In the genomic region with DNA sequence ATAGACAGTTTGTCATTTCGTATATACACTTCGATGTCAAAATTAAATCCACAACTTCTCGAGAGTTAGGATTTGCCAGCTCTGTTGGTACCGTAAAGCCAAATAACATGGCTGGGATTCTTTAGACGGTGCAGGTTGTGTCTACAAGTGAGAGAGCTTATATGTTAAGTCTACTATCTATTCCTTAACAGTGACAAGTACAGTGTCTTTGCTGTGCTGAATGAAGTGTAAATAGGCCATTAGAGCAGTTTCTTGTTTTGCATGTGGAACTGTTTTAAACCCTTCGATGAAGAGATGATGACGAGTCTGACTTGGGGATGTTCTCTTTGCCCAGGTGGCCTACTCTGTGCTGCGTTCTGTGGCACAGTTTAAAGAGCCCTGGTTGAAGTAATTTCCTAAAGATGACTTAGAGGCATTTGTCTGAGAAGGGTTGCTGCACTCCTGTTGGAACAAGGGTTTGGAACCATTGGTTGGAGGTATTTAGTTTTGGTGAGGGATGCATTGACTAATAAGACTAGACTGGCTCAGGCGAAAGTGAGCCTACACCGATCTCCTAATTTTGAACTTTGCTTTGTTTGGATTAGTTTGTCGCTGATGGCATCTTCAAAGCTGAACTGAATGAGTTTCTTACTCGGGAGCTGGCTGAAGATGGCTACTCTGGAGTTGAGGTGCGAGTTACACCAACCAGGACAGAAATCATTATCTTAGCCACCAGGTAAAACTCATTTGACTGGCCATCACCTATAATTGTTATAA, we compare ENCODE assay signal across 8 cellular contexts. TPM values are rescaled to one million over a fixed set of nuclear protein-coding genes. Genes with fewer than 3 reads are reported as not detected.
A peak's percentile ranks its signal among the peaks of the same experiment; 100 is the strongest.
DNase-seq lines count a peak whose midpoint lies in the region; ATAC-seq and TF ChIP-seq lines count a peak whose summit lies in the region.

No MANE protein-coding gene starts in this region.

- H3K9me3 ChIP-seq in heart left ventricle: no peaks in the 10 kb centered on the region

- peaks cover 4 to 49% (median 44%) of the 10 kb centered on the region in 9 donors for H3K36me3 ChIP-seq in heart left ventricle

- peaks cover 46% of the 10 kb centered on the region for H3K36me3 Mint-ChIP-seq in activated naive CD4-positive, alpha-beta T cell treated with anti-CD3 and anti-CD28 coated beads, Interleukin-2, amount 50 U/mL, for 24 hours
- peaks cover 61% of the 10 kb centered on the region for H3K36me3 Mint-ChIP-seq in activated T-helper 2 cell treated with anti-CD3 and anti-CD28 coated beads, Interferon-gamma antibody, Interleukin-2, Interleukin-4, amounts not matched to agents 10 μg/mL and 5 μg/mL and 100 μg/mL, durations not matched to agents 14 hours and 24 hours and 36 hours (ENCODE audit: low read depth)

- WGBS in heart left ventricle, 4 donors: 12 to 21% (median 17%) methylated on average over 13 of the region's 13 CpGs

- H3K9me3 Mint-ChIP-seq in activated naive CD4-positive, alpha-beta T cell treated with anti-CD3 and anti-CD28 coated beads, Interleukin-2, amount 50 U/mL, for 24 hours: no peaks in the 10 kb centered on the region
- H3K9me3 Mint-ChIP-seq in activated T-helper 2 cell treated with anti-CD3 and anti-CD28 coated beads, Interferon-gamma antibody, Interleukin-2, Interleukin-4, amounts not matched to agents 10 μg/mL and 5 μg/mL and 100 μg/mL, durations not matched to agents 14 hours and 24 hours and 36 hours: no peaks in the 10 kb centered on the region

- no peak for DNase-seq in activated naive CD4-positive, alpha-beta T cell (lab: John Stamatoyannopoulos, UW)
- no peak for DNase-seq in activated T-helper 2 cell treated with anti-CD3 and anti-CD28 coated beads, Interferon-gamma antibody, Interleukin-2, Interleukin-4, amounts not matched to agents 10 μg/mL and 5 μg/mL and 100 μg/mL, durations not matched to agents 14 hours and 24 hours and 36 hours (ENCODE audit: low spot score)
- DNase-seq in heart left ventricle: no peak
- DNase-seq in retina: peak; percentile 45
- DNase-seq in GM19238 (ENCODE audit: insufficient read length, low spot score): no peak

- H3K4me1 Mint-ChIP-seq in activated naive CD4-positive, alpha-beta T cell treated with anti-CD3 and anti-CD28 coated beads, Interleukin-2, amount 50 U/mL, for 24 hours: peaks cover 38% of the 10 kb centered on the region
- H3K4me1 Mint-ChIP-seq in activated T-helper 2 cell treated with anti-CD3 and anti-CD28 coated beads, Interferon-gamma antibody, Interleukin-2, Interleukin-4, amounts not matched to agents 10 μg/mL and 5 μg/mL and 100 μg/mL, durations not matched to agents 14 hours and 24 hours and 36 hours (ENCODE audit: low read depth): peaks cover 39% of the 10 kb centered on the region

- TF ChIP-seq CTCF in heart left ventricle (IDR thresholded peaks at IDR 0.05): no peak

- peak overlapping the region; percentile 97 for H3K27ac Mint-ChIP-seq in activated naive CD4-positive, alpha-beta T cell treated with anti-CD3 and anti-CD28 coated beads, Interleukin-2, amount 50 U/mL, for 24 hours
- peak overlapping the region; percentile 98 for H3K27ac Mint-ChIP-seq in activated T-helper 2 cell treated with anti-CD3 and anti-CD28 coated beads, Interferon-gamma antibody, Interleukin-2, Interleukin-4, amounts not matched to agents 10 μg/mL and 5 μg/mL and 100 μg/mL, durations not matched to agents 14 hours and 24 hours and 36 hours

- peak overlapping the region; percentile 55 to 96 (median 76) for H3K4me3 ChIP-seq in heart left ventricle

- no peak for TF ChIP-seq POLR2A in heart left ventricle (IDR thresholded peaks at IDR 0.05)

- H3K27me3 ChIP-seq in heart left ventricle: no peaks in the 10 kb centered on the region

- peak in 3 of 4 donors; percentile 6 to 19 (median 11) for ATAC-seq in heart left ventricle
- ATAC-seq in HG02973 (IDR thresholded peaks at IDR 0.05; ENCODE audit: unreplicated experiment): no peak
- ATAC-seq in GM19467 (IDR thresholded peaks at IDR 0.05; ENCODE audit: unreplicated experiment): no peak

- H3K27me3 Mint-ChIP-seq in activated naive CD4-positive, alpha-beta T cell treated with anti-CD3 and anti-CD28 coated beads, Interleukin-2, amount 50 U/mL, for 24 hours: no peaks in the 10 kb centered on the region
- no peaks in the 10 kb centered on the region for H3K27me3 Mint-ChIP-seq in activated T-helper 2 cell treated with anti-CD3 and anti-CD28 coated beads, Interferon-gamma antibody, Interleukin-2, Interleukin-4, amounts not matched to agents 10 μg/mL and 5 μg/mL and 100 μg/mL, durations not matched to agents 14 hours and 24 hours and 36 hours (ENCODE audit: low read depth)

- intact Hi-C loops in activated T-helper 2 cell treated with anti-CD3 and anti-CD28 coated beads, Interferon-gamma antibody, Interleukin-2, Interleukin-4, amounts not matched to agents 10 μg/mL and 5 μg/mL and 100 μg/mL, durations not matched to agents 14 hours and 24 hours and 36 hours (cut with micrococcal nuclease): no loop called here
- intact Hi-C loops in heart left ventricle (cut with DNase I): no loop called here

- peaks cover 0 to 35% (median 26%) of the 10 kb centered on the region in 12 donors for H3K4me1 ChIP-seq in heart left ventricle

- peak overlapping the region; percentile 81 to 95 (median 88) for H3K27ac ChIP-seq in heart left ventricle

- peak overlapping the region; percentile 98 for H3K4me3 Mint-ChIP-seq in activated naive CD4-positive, alpha-beta T cell treated with anti-CD3 and anti-CD28 coated beads, Interleukin-2, amount 50 U/mL, for 24 hours
- peak overlapping the region; percentile 98 for H3K4me3 Mint-ChIP-seq in activated T-helper 2 cell treated with anti-CD3 and anti-CD28 coated beads, Interferon-gamma antibody, Interleukin-2, Interleukin-4, amounts not matched to agents 10 μg/mL and 5 μg/mL and 100 μg/mL, durations not matched to agents 14 hours and 24 hours and 36 hours (ENCODE audit: low read depth)

RNA-seq across cellular contexts. Expression of a gene that starts 1.0 kb away (rescaled TPM):
- total RNA-seq in activated T-helper 2 cell treated with anti-CD3 and anti-CD28 coated beads, Interferon-gamma antibody, Interleukin-2, Interleukin-4, amounts not matched to agents 10 μg/mL and 5 μg/mL and 100 μg/mL, durations not matched to agents 14 hours and 24 hours and 36 hours: 3,460 and 3,552 TPM in 2 replicates
- 1,000 to 10,000 TPM in 4 of 9 donors, 100 to 1,000 TPM in 5; 434 to 1,232 (median 990) TPM for total RNA-seq in heart left ventricle
- polyA plus RNA-seq in heart left ventricle: 1,000 to 10,000 TPM in 1 of 2 donors, 100 to 1,000 TPM in 1; 761 to 2,100 TPM

RNA-seq across cellular contexts. Expression of a gene that starts 32.7 kb away (rescaled TPM):
- 0.87 and 1.6 TPM in 2 replicates for total RNA-seq in activated T-helper 2 cell treated with anti-CD3 and anti-CD28 coated beads, Interferon-gamma antibody, Interleukin-2, Interleukin-4, amounts not matched to agents 10 μg/mL and 5 μg/mL and 100 μg/mL, durations not matched to agents 14 hours and 24 hours and 36 hours
- total RNA-seq in heart left ventricle: 1 to 10 TPM in 1 of 9 donors, under 1 TPM in 7, not detected in 1; 0.21 to 1.1 (median 0.45) TPM
- under 1 TPM; 0.11 to 0.76 TPM for polyA plus RNA-seq in heart left ventricle

RNA-seq across cellular contexts. Expression of a gene that starts 48.8 kb away (rescaled TPM):
- 15.1 and 19.3 TPM in 2 replicates for total RNA-seq in activated T-helper 2 cell treated with anti-CD3 and anti-CD28 coated beads, Interferon-gamma antibody, Interleukin-2, Interleukin-4, amounts not matched to agents 10 μg/mL and 5 μg/mL and 100 μg/mL, durations not matched to agents 14 hours and 24 hours and 36 hours
- 10 to 100 TPM; 15.2 to 58.9 (median 29.2) TPM for total RNA-seq in heart left ventricle
- polyA plus RNA-seq in heart left ventricle: 10 to 100 TPM in 1 of 2 donors, 1 to 10 TPM in 1; 7.9 to 12.5 TPM

Comparison
In these comparisons a context has a peak if more than half of its experiments do, and no peak if none do; other contexts are left out.
1. ATAC-seq: peak in heart left ventricle (3 of 4); none in HG02973 (single experiment) and GM19467 (single experiment).